In genomic region chr10:133420579-133420978, GRCh38 we compare ENCODE assay signal across 21 cellular contexts. TPM values are rescaled to one million over a fixed set of nuclear protein-coding genes. Genes with fewer than 3 reads are reported as not detected.
"Had no signal": no experiment of that assay in that cellular context is flagged by ENCODE, and none has a peak within 500 bp of the region (broad histone marks: within the 10 kb centered on the region; RNA-seq: fewer than 3 reads in every experiment).

No MANE protein-coding gene starts in this region.

- H3K4me3 Mint-ChIP-seq: stimulated activated memory B cell treated with anti-CD40 and anti-IgM and Interleukin-4, amounts not matched to agents 10 μg/mL and 1 μg/mL and 100 μg/mL, for 72 hours; stimulated activated naive CD8-positive, alpha-beta T cell treated with anti-CD3 and anti-CD28 coated beads, Interleukin-15, Interleukin-2, amounts not matched to agents 100 ng/mL and 50 ng/mL, for 24 hours had no signal

- H3K4me3 ChIP-seq: colonic mucosa, hepatocyte, psoas muscle, smooth muscle cell, tibial artery, upper lobe of left lung, uterus had no signal

- H3K36me3 ChIP-seq: colonic mucosa, uterus had no signal

- ATAC-seq: left colon; left ventricle myocardium superior; naive thymus-derived CD8-positive, alpha-beta T cell; psoas muscle; stimulated activated memory B cell treated with anti-CD40 and anti-IgM and Interleukin-4, amounts not matched to agents 10 μg/mL and 1 μg/mL and 100 μg/mL, for 72 hours had no signal

- H3K27me3 Mint-ChIP-seq: stimulated activated memory B cell treated with anti-CD40 and anti-IgM and Interleukin-4, amounts not matched to agents 10 μg/mL and 1 μg/mL and 100 μg/mL, for 72 hours; stimulated activated naive CD8-positive, alpha-beta T cell treated with anti-CD3 and anti-CD28 coated beads, Interleukin-15, Interleukin-2, amounts not matched to agents 100 ng/mL and 50 ng/mL, for 24 hours had no signal

- H3K9ac ChIP-seq: parathyroid adenoma had no signal

- H3K4me2 ChIP-seq: hepatocyte, smooth muscle cell had no signal

- DNase-seq: colonic mucosa; dermis blood vessel endothelial cell; erythroblast; foreskin melanocyte; left colon; left ventricle myocardium superior; naive thymus-derived CD8-positive, alpha-beta T cell; retina; stimulated activated CD4-positive, alpha-beta T cell treated with anti-CD3 and anti-CD28 coated beads, Interleukin-2, amount 100 ng/mL, for 48 hours; tibial artery; uterus had no signal

- H3K27ac ChIP-seq: colonic mucosa, hepatocyte, parathyroid adenoma, psoas muscle, tibial artery, upper lobe of left lung, uterus had no signal

- H3K9me3 Mint-ChIP-seq: stimulated activated memory B cell treated with anti-CD40 and anti-IgM and Interleukin-4, amounts not matched to agents 10 μg/mL and 1 μg/mL and 100 μg/mL, for 72 hours; stimulated activated naive CD8-positive, alpha-beta T cell treated with anti-CD3 and anti-CD28 coated beads, Interleukin-15, Interleukin-2, amounts not matched to agents 100 ng/mL and 50 ng/mL, for 24 hours had no signal

- H3K79me2 ChIP-seq: hepatocyte had no signal

- H3K27ac Mint-ChIP-seq: stimulated activated memory B cell treated with anti-CD40 and anti-IgM and Interleukin-4, amounts not matched to agents 10 μg/mL and 1 μg/mL and 100 μg/mL, for 72 hours; stimulated activated naive CD8-positive, alpha-beta T cell treated with anti-CD3 and anti-CD28 coated beads, Interleukin-15, Interleukin-2, amounts not matched to agents 100 ng/mL and 50 ng/mL, for 24 hours had no signal

- H2AFZ ChIP-seq: hepatocyte, parathyroid adenoma had no signal

- H3K27me3 ChIP-seq: hepatocyte, uterus had no signal

- FAIRE-seq: endothelial cell of umbilical vein, kidney had no signal

- H3K4me1 ChIP-seq: colonic mucosa, parathyroid adenoma had no signal

- H3K9me3 ChIP-seq: colonic mucosa, psoas muscle, tibial artery, upper lobe of left lung, uterus had no signal

RNA-seq across cellular contexts. Expression of gene SPRN, which starts 3.8 kb away (rescaled TPM):
- total RNA-seq: colonic mucosa; kidney; left colon; left ventricle myocardium superior; mesenteric fat pad; naive thymus-derived CD8-positive, alpha-beta T cell; psoas muscle had no signal
- polyA plus RNA-seq: endothelial cell of umbilical vein had no signal
